Comparison of ENCODE assay signal across 14 cellular contexts in the genomic region with DNA sequence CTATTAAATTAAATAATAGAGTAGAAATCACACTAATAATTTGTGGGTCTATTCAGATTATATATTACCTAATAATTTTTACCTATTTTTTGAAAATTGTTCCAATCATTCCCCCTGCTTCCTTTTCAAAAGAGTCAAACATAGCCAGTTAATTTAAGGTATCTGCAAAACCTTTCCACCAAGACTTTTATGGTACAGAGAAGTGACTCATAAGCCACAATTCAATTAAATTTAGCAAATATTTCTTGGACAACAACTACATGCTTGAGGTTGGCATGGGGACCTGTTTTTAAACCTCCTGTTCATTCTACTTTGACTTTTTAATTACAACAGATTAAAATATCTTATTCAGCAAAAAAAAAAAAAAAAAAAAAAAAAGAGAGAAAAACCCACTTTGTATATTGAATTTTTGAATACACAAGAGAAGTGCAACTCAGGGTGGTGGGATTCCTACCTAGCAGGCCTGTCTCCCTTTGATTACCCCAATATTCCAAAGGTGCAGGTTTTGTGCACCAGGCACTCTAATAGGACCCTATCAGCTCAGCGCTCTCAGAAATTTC.
DNase-seq lines count a peak whose midpoint lies in the region; TF ChIP-seq lines count a peak whose summit lies in the region.
"Had no signal": no experiment of that assay in that cellular context is flagged by ENCODE, and none has a peak within 500 bp of the region (broad histone marks: within the 10 kb centered on the region; RNA-seq: fewer than 3 reads in every experiment).

No MANE protein-coding gene starts in this region.

- H3K4me2 ChIP-seq in SK-N-SH (no peak overlapping the region), smooth muscle cell (no peak overlapping the region)

- DNase-seq in M059J (ENCODE audit: low read depth), result peak; percentile 1
- no peak for DNase-seq in SK-N-SH
- peak; percentile 20 for DNase-seq in kidney tubule cell (ENCODE audit: low spot score)
- no peak for DNase-seq in smooth muscle cell (lab: John Stamatoyannopoulos, UW; ENCODE audit: unreplicated experiment)
- no peak for DNase-seq in cortex of kidney (lab: John Stamatoyannopoulos, UW)
- DNase-seq in adrenal gland, result no peak
- DNase-seq in NCI-H510A (lab: John Stamatoyannopoulos, UW), result no peak
- DNase-seq: CD8-positive, alpha-beta memory T cell; DMS53; GF-D8; HCEC 1CT; HFFc6 had no signal

- no peaks in the 10 kb centered on the region for H3F3A ChIP-seq in SK-N-SH (replicated peaks; ENCODE audit: insufficient read depth)
- H3F3A ChIP-seq in smooth muscle cell (ENCODE audit: low read depth), result no peaks in the 10 kb centered on the region

- no peaks in the 10 kb centered on the region for H3K27me3 ChIP-seq in SK-N-SH (ENCODE audit: insufficient read depth)
- no peaks in the 10 kb centered on the region for H3K27me3 ChIP-seq in smooth muscle cell (ENCODE audit: low read depth)
- H3K27me3 ChIP-seq in adrenal gland, result no peaks in the 10 kb centered on the region
- H3K27me3 ChIP-seq: BLaER1 had no signal

- TF ChIP-seq POLR2A in adrenal gland (IDR thresholded peaks at IDR 0.05), result no peak

- no peaks in the 10 kb centered on the region for H3K9me2 ChIP-seq in SK-N-SH

- CTCF ChIA-PET in SK-N-SH (lab: Yijun Ruan, JAX), result interaction anchor here (1.4 kb wide), 1 partner anchor 24 kb away, joined by 5 read pairs; no protein-coding TSS in a partner anchor

- TF ChIP-seq CTCF in SK-N-SH (IDR thresholded peaks at IDR 0.05) (no peak), smooth muscle cell (IDR thresholded peaks at IDR 0.05; ENCODE audit: borderline replicate concordance, insufficient read depth, poor library complexity, severe bottlenecking) (no peak), adrenal gland (IDR thresholded peaks at IDR 0.05) (no peak)

- no peaks in the 10 kb centered on the region for H3K36me3 ChIP-seq in SK-N-SH (replicated peaks in 1 of 2; ENCODE audit: control insufficient read depth in 1 of 2, insufficient read depth in 2 of 2, low read length in 1 of 2)
- H3K36me3 ChIP-seq in smooth muscle cell (ENCODE audit: low read depth), result no peaks in the 10 kb centered on the region
- H3K36me3 ChIP-seq in adrenal gland (replicated peaks in 1 of 2), result no peaks in the 10 kb centered on the region
- H3K36me3 ChIP-seq: BLaER1 had no signal

- POLR2A ChIA-PET in SK-N-SH (lab: Yijun Ruan, JAX), result no interaction called here

- TF ChIP-seq RAD21 in SK-N-SH (IDR thresholded peaks at IDR 0.05; ENCODE audit: low read length), result no peak

- H3K9ac ChIP-seq in SK-N-SH, result no peak overlapping the region
- H3K9ac ChIP-seq in smooth muscle cell (ENCODE audit: low read depth), result no peak overlapping the region
- H3K9ac ChIP-seq: BLaER1 had no signal

- H3K27ac ChIP-seq in SK-N-SH (ENCODE audit: low read depth in 2 of 2, low read length in 1 of 2) (no peak overlapping the region), smooth muscle cell (ENCODE audit: low read depth) (peak overlapping the region; percentile 46), adrenal gland (no peak overlapping the region)
- H3K27ac ChIP-seq: BLaER1, HL-60 had no signal

- H4K20me1 ChIP-seq in SK-N-SH (ENCODE audit: insufficient read depth), result no peaks in the 10 kb centered on the region
- H4K20me1 ChIP-seq in smooth muscle cell (ENCODE audit: low read depth), result no peaks in the 10 kb centered on the region
- H4K20me1 ChIP-seq: BLaER1 had no signal

- H3K9me3 ChIP-seq in SK-N-SH, result no peaks in the 10 kb centered on the region
- no peaks in the 10 kb centered on the region for H3K9me3 ChIP-seq in smooth muscle cell (replicated peaks; ENCODE audit: low read depth)
- no peaks in the 10 kb centered on the region for H3K9me3 ChIP-seq in adrenal gland (replicated peaks in 1 of 3)

- no peak for TF ChIP-seq EP300 in SK-N-SH (IDR thresholded peaks at IDR 0.05; ENCODE audit: borderline replicate concordance in 1 of 2, low read depth in 1 of 2, low read length in 1 of 2)

- intact Hi-C loops in adrenal gland (cut with DNase I), result no loop called here

- WGBS in SK-N-SH (ENCODE audit: low lambda C conversion rate), result 94% methylated on average over 1 of the region's 1 CpG
- WGBS in smooth muscle cell (ENCODE audit: low lambda C conversion rate), result 97% methylated on average over 1 of the region's 1 CpG
- WGBS in adrenal gland, 4 donors, result 91 to 100% (median 99%) methylated on average over 1 of the region's 1 CpG

- no peak overlapping the region for H2AFZ ChIP-seq in SK-N-SH (ENCODE audit: low read depth)
- H2AFZ ChIP-seq in smooth muscle cell (ENCODE audit: low read depth), result no peak overlapping the region

- H3K4me1 ChIP-seq in SK-N-SH (ENCODE audit: control insufficient read depth in 1 of 2, insufficient read depth in 2 of 2, low read depth in 1 of 2, low read length in 1 of 2) (peaks cover 0 to 2% of the 10 kb centered on the region in 2 experiments; a peak in 1 of 4 replicates), smooth muscle cell (ENCODE audit: low read depth) (peaks cover 5% of the 10 kb centered on the region), adrenal gland (replicated peaks in 1 of 2) (no peaks in the 10 kb centered on the region)

- no peak overlapping the region for H3K4me3 ChIP-seq in SK-N-SH (ENCODE audit: low read depth in 2 of 2, low read length in 1 of 2)
- no peak overlapping the region for H3K4me3 ChIP-seq in smooth muscle cell
- H3K4me3 ChIP-seq in adrenal gland, result no peak overlapping the region
- H3K4me3 ChIP-seq: BLaER1 had no signal

- no peaks in the 10 kb centered on the region for H3K79me2 ChIP-seq in SK-N-SH (ENCODE audit: insufficient read depth)
- H3K79me2 ChIP-seq in smooth muscle cell (ENCODE audit: low read depth), result no peaks in the 10 kb centered on the region

TF ChIP-seq in SK-N-SH, 30 proteins besides CTCF, POLR2A, EP300 and RAD21:
- TF ChIP-seq TCF12 (IDR thresholded peaks at IDR 0.05) (peak; percentile 48), NFIC (IDR thresholded peaks at IDR 0.05; ENCODE audit: borderline replicate concordance) (no peak), TEAD4 (IDR thresholded peaks at IDR 0.05; ENCODE audit: borderline replicate concordance, insufficient read depth) (0 out of 2 replicates have a peak, but pooled peaks have one; percentile 21), JUND (IDR thresholded peaks at IDR 0.05) (peak; percentile 37; the same call in 1 of the 2 replicates), MEF2A (IDR thresholded peaks at IDR 0.05; ENCODE audit: borderline replicate concordance, low read depth) (no peak), CHD2 (IDR thresholded peaks at IDR 0.05; ENCODE audit: low read length, partially characterized antibody) (no peak)
- TF ChIP-seq, protein P1, sequence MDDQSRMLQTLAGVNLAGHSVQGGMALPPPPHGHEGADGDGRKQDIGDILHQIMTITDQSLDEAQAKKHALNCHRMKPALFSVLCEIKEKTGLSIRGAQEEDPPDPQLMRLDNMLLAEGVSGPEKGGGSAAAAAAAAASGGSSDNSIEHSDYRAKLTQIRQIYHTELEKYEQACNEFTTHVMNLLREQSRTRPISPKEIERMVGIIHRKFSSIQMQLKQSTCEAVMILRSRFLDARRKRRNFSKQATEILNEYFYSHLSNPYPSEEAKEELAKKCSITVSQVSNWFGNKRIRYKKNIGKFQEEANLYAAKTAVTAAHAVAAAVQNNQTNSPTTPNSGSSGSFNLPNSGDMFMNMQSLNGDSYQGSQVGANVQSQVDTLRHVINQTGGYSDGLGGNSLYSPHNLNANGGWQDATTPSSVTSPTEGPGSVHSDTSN (IDR thresholded peaks at IDR 0.05), result peak; percentile 25; the same call in 1 of the 2 replicates

Comparison
In these comparisons a context has a peak if more than half of its experiments do, and no peak if none do; other contexts are left out.
1. DNase-seq: peak in M059J (single experiment) and kidney tubule cell (single experiment); none in SK-N-SH (single experiment), smooth muscle cell (single experiment), cortex of kidney (single experiment), adrenal gland (0 of 7) and NCI-H510A (single experiment).